ENCODE assay signal across 30 cellular contexts in the genomic region with DNA sequence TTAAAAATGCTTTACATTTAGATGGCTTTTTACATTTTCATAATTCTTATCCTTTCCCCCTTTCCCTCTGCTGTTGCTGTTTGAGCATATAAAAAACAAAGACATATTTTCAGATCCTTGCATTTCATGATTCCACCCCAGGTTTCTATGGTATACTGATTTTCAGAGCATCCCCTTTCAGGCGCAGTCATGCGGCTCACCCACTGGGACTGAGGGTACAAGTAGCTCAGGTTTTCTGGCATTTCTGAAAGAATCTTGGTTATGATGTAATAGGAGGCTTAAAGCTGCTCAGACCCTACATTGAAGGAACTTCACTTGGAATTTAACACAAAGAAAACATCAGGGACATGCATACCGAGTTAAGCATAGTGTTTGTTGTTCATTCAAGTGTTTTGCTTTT.
DNase-seq lines count a peak whose midpoint lies in the region; ATAC-seq, FAIRE-seq and TF ChIP-seq lines count a peak whose summit lies in the region.
"Had no signal": no experiment of that assay in that cellular context is flagged by ENCODE, and none has a peak within 500 bp of the region (broad histone marks: within the 10 kb centered on the region; RNA-seq: fewer than 3 reads in every experiment).

No MANE protein-coding gene starts in this region.

- 50% methylated on average over 3 of the region's 3 CpGs for WGBS in A549 (ENCODE audit: missing lambda C conversion rate)
- 43 to 45% methylated on average over 3 of the region's 3 CpGs for whole genome bisulfite sequencing in thyroid gland, 2 donors

- no peak for TF ChIP-seq CTCF in A549 (IDR thresholded peaks at IDR 0.05)
- no peak for TF ChIP-seq CTCF in thyroid gland (IDR thresholded peaks at IDR 0.05)

- no peaks in the 10 kb centered on the region for H3K9me3 ChIP-seq in A549
- no peaks in the 10 kb centered on the region for H3K9me3 ChIP-seq in thyroid gland
- H3K9me3 ChIP-seq: BE2C; BLaER1; BLaER1 treated with 17β-estradiol and CSF1 and Interleukin-3, amounts not matched to agents 10 nM and 100 nM had no signal

- CTCF ChIA-PET in A549 (lab: Yijun Ruan, JAX) = interaction anchor here (0.6 kb wide), 1 partner anchor 195 kb away, joined by 4 read pairs; no protein-coding TSS in a partner anchor

- TF ChIP-seq POLR2A in A549 (IDR thresholded peaks at IDR 0.05; ENCODE audit: low read length) (no peak), thyroid gland (IDR thresholded peaks at IDR 0.05) (no peak)

- H3K4me3 ChIP-seq in A549 (no peak overlapping the region), thyroid gland (replicated peaks in 1 of 3) (no peak overlapping the region)
- H3K4me3 ChIP-seq: BLaER1; BLaER1 treated with 17β-estradiol and CSF1 and Interleukin-3, amounts not matched to agents 10 nM and 100 nM had no signal

- H3K27ac ChIP-seq in A549 (no peak overlapping the region), thyroid gland (peak overlapping the region; percentile 51 to 77 (median 77)), substantia nigra (ENCODE audit: low read depth, low read length, poor library complexity, severe bottlenecking) (no peak overlapping the region)
- H3K27ac ChIP-seq: 22Rv1; BLaER1; BLaER1 treated with 17β-estradiol and CSF1 and Interleukin-3, amounts not matched to agents 10 nM and 100 nM; C4-2B had no signal

- H3K27me3 ChIP-seq in thyroid gland = no peaks in the 10 kb centered on the region
- H3K27me3 ChIP-seq: BE2C; BLaER1; BLaER1 treated with 17β-estradiol and CSF1 and Interleukin-3, amounts not matched to agents 10 nM and 100 nM had no signal

- no peak for TF ChIP-seq EP300 in A549 (IDR thresholded peaks at IDR 0.05)

- DNase-seq in A549 (ENCODE audit: low read depth in 1 of 2, low spot score in 1 of 2) (no peak), thyroid gland (peak; percentile 81 to 82), substantia nigra (lab: John Stamatoyannopoulos, UW) (no peak), NCI-H1417 (lab: John Stamatoyannopoulos, UW) (no peak)
- DNase-seq: 8988T; ACHN; AML-193; BE2C; C1 segment of cervical spinal cord; Caco-2; Calu3; CD4-positive, alpha-beta memory T cell; CD4-positive, alpha-beta T cell; CD4-positive, CD25-positive, alpha-beta regulatory T cell; CD8-positive, alpha-beta memory T cell; CD8-positive, alpha-beta T cell; COR-L47; DMS 273 treated with DMSO at 0.1 percent for 48 hours; DMS153; DMS53; DMS79; DMS79 treated with DMSO at 0.1 percent for 48 hours; DND-41; EL had no signal

- TF ChIP-seq RAD21 in A549 (conservative IDR thresholded peaks at IDR 0.05 in 1 of 2, IDR thresholded peaks at IDR 0.05 in 1 of 2) = no peak

- H3K4me2 ChIP-seq in A549 = no peak overlapping the region
- H3K4me2 ChIP-seq: BLaER1; BLaER1 treated with 17β-estradiol and CSF1 and Interleukin-3, amounts not matched to agents 10 nM and 100 nM had no signal

- FAIRE-seq in A549 (lab: Jason Lieb, UNC) = peak; percentile 7
- FAIRE-seq: A204.1, D721Med had no signal

- no peaks in the 10 kb centered on the region for H3K4me1 ChIP-seq in A549
- H3K4me1 ChIP-seq in thyroid gland = peaks cover 37 to 42% of the 10 kb centered on the region in 2 donors
- H3K4me1 ChIP-seq: BE2C; BLaER1; BLaER1 treated with 17β-estradiol and CSF1 and Interleukin-3, amounts not matched to agents 10 nM and 100 nM; Caco-2 had no signal

- ATAC-seq in A549 = no peak
- ATAC-seq: CD8-positive, alpha-beta T cell had no signal

- intact Hi-C loops in thyroid gland (cut with DNase I) = no loop called here

- no peaks in the 10 kb centered on the region for H3K36me3 ChIP-seq in thyroid gland
- H3K36me3 ChIP-seq: BE2C; BLaER1; BLaER1 treated with 17β-estradiol and CSF1 and Interleukin-3, amounts not matched to agents 10 nM and 100 nM had no signal

- POLR2A ChIA-PET in A549 (lab: Yijun Ruan, JAX) = no interaction called here

TF ChIP-seq in A549, 52 proteins besides CTCF, POLR2A, EP300 and RAD21:
- TF ChIP-seq, protein P1, sequence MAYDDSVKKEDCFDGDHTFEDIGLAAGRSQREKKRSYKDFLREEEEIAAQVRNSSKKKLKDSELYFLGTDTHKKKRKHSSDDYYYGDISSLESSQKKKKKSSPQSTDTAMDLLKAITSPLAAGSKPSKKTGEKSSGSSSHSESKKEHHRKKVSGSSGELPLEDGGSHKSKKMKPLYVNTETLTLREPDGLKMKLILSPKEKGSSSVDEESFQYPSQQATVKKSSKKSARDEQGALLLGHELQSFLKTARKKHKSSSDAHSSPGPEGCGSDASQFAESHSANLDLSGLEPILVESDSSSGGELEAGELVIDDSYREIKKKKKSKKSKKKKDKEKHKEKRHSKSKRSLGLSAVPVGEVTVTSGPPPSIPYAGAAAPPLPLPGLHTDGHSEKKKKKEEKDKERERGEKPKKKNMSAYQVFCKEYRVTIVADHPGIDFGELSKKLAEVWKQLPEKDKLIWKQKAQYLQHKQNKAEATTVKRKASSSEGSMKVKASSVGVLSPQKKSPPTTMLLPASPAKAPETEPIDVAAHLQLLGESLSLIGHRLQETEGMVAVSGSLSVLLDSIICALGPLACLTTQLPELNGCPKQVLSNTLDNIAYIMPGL (CRISPR knock-in tag; IDR thresholded peaks at IDR 0.05; ENCODE audit: borderline replicate concordance) = no peak
- TF ChIP-seq, protein P2, sequence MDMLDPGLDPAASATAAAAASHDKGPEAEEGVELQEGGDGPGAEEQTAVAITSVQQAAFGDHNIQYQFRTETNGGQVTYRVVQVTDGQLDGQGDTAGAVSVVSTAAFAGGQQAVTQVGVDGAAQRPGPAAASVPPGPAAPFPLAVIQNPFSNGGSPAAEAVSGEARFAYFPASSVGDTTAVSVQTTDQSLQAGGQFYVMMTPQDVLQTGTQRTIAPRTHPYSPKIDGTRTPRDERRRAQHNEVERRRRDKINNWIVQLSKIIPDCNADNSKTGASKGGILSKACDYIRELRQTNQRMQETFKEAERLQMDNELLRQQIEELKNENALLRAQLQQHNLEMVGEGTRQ (IDR thresholded peaks at IDR 0.05) = no peak
- no peak for TF ChIP-seq JUN (IDR thresholded peaks at IDR 0.05)
- TF ChIP-seq RNF2 (IDR thresholded peaks at IDR 0.05; ENCODE audit: borderline replicate concordance, low read depth) = no peak
- TF ChIP-seq RFX5 (IDR thresholded peaks at IDR 0.05) = no peak
- TF ChIP-seq RCOR1 (IDR thresholded peaks at IDR 0.05; ENCODE audit: low read depth, low read length) = no peak

Comparison
In these comparisons a context has a peak if more than half of its experiments do, and no peak if none do; other contexts are left out.
1. DNase-seq: peak in thyroid gland (2 of 2); none in A549 (0 of 2), substantia nigra (0 of 49) and NCI-H1417 (0 of 3).
2. H3K27ac ChIP-seq: peak in thyroid gland (3 of 3); none in A549 (0 of 2) and substantia nigra (single experiment).